Comparison of ENCODE assay signal across 8 cellular contexts in the genomic region with DNA sequence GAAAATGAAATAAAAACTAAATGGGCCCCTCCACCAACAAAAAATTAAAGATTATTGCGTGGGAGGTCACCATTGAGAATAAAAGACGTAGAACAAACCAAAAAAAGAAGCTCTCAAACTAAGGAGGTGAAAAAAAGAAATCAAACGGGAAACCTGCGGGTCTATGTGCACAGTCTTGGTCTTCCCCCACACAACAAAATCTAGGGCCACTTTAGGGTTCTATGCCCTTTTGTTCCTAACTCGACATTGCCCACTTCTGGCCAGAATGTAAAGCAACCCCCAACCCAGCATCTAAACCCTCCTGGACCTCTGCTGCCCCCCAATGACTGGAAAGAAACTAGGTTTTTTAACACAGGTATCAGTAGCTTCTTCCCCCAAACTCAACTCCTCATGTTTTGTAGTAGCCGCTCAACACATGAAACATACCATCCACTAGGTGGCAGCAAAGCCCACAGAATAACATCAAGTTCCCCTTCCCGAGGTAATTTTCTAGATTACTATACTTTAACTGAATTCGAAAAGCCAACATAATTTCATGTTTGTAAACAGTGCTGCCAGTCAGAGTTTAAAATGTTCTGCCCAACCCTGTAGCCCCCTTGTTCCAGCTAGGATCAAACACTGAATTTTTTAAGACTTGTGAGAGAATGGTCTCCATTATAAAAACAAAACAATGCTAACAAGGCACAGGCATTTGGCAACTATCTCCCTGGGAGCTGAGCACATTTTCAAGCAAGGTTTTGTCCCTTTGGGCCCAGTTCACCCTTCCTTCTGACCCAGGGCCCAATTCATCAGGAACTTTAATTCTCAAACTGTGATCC.
DNase-seq lines count a peak whose midpoint lies in the region; ATAC-seq and TF ChIP-seq lines count a peak whose summit lies in the region.

No MANE protein-coding gene starts in this region.

- H3K27ac Mint-ChIP-seq in T-helper 2 cell treated with Interferon-gamma antibody and Interleukin-4, amounts not matched to agents 5 μg/mL and 100 μg/mL, for 36 hours, result peak overlapping the region; percentile 96

- H3K27me3 Mint-ChIP-seq in T-helper 2 cell treated with Interferon-gamma antibody and Interleukin-4, amounts not matched to agents 5 μg/mL and 100 μg/mL, for 36 hours (ENCODE audit: low read depth), result no peaks in the 10 kb centered on the region

- POLR2A ChIA-PET in AG04449 (lab: Yijun Ruan, JAX), result interaction anchor here (0.6 to 0.7 kb wide), 3 partner anchors 10 to 83 kb away, joined by 3 read pairs; no protein-coding TSS in a partner anchor

- DNase-seq in AG04449 (ENCODE audit: low read depth, low spot score), result no peak
- DNase-seq in NCI-H2029 treated with DMSO at 0.1 percent for 48 hours (lab: John Stamatoyannopoulos, UW), result peak; percentile 73
- peak; percentile 87 for DNase-seq in T-helper 2 cell treated with Interferon-gamma antibody and Interleukin-4, amounts not matched to agents 5 μg/mL and 100 μg/mL, for 36 hours (ENCODE audit: low spot score)
- DNase-seq in astrocyte of the cerebellum (ENCODE audit: low read depth), result peak; percentile 89
- peak; percentile 95 for DNase-seq in iPS DF 19.7 (ENCODE audit: low read depth, low spot score)

- peaks cover 61% of the 10 kb centered on the region for H3K36me3 Mint-ChIP-seq in T-helper 2 cell treated with Interferon-gamma antibody and Interleukin-4, amounts not matched to agents 5 μg/mL and 100 μg/mL, for 36 hours (ENCODE audit: low read depth)

- CTCF ChIA-PET in AG04449 (lab: Yijun Ruan, JAX), result interaction anchor here (0.6 to 16.3 kb wide), 88 partner anchors 9 to 425 kb away, joined by 3 to 299 read pairs (median 5); a partner anchor contains a TSS

- peak overlapping the region; percentile 86 for H3K4me3 Mint-ChIP-seq in T-helper 2 cell treated with Interferon-gamma antibody and Interleukin-4, amounts not matched to agents 5 μg/mL and 100 μg/mL, for 36 hours

- peak; percentile 74 for ATAC-seq in GM18517 (IDR thresholded peaks at IDR 0.05; ENCODE audit: unreplicated experiment)
- peak; percentile 46 for ATAC-seq in HG03060 (IDR thresholded peaks at IDR 0.05; ENCODE audit: low read depth, unreplicated experiment)

- peak overlapping the region in 17 of 21 experiments; percentile 0 to 98 (median 48) for H3K27ac ChIP-seq in skin epidermis

- no peaks in the 10 kb centered on the region for H3K9me3 Mint-ChIP-seq in T-helper 2 cell treated with Interferon-gamma antibody and Interleukin-4, amounts not matched to agents 5 μg/mL and 100 μg/mL, for 36 hours

- in situ Hi-C loops in astrocyte of the cerebellum (cut with HindIII; ENCODE audit: low sequenced_read_pairs), result no loop called here

- TF ChIP-seq CTCF in AG04449 (IDR thresholded peaks at IDR 0.05; ENCODE audit: insufficient read depth, low read length, missing control alignments) (peak; percentile 37), astrocyte of the cerebellum (IDR thresholded peaks at IDR 0.05; ENCODE audit: low read depth, low read length, missing control alignments) (peak; percentile 73)

- H3K4me3 ChIP-seq in AG04449 (ENCODE audit: low read depth, low read length) (no peak overlapping the region), astrocyte of the cerebellum (ENCODE audit: low read depth, low read length) (no peak overlapping the region), skin epidermis (no peak overlapping the region)

- H3K4me1 Mint-ChIP-seq in T-helper 2 cell treated with Interferon-gamma antibody and Interleukin-4, amounts not matched to agents 5 μg/mL and 100 μg/mL, for 36 hours (ENCODE audit: low read depth), result peaks cover 58% of the 10 kb centered on the region
